20 cellular contexts compared by ENCODE assay signal in genomic region chr3:44419923-44420650, GRCh38. TPM values are rescaled to one million over a fixed set of nuclear protein-coding genes. Genes with fewer than 3 reads are reported as not detected.
DNase-seq lines count a peak whose midpoint lies in the region; ATAC-seq and TF ChIP-seq lines count a peak whose summit lies in the region.
"Had no signal": no experiment of that assay in that cellular context is flagged by ENCODE, and none has a peak within 500 bp of the region (broad histone marks: within the 10 kb centered on the region; RNA-seq: fewer than 3 reads in every experiment).

No MANE protein-coding gene starts in this region.

- no peak overlapping the region for H3K4ac ChIP-seq in neuronal stem cell (ENCODE audit: low read length)

- H3K4me3 ChIP-seq in endodermal cell (ENCODE audit: low read length) (no peak overlapping the region), neuronal stem cell (ENCODE audit: low read length in 2 of 2) (no peak overlapping the region), heart left ventricle (no peak overlapping the region)

- H3K9ac ChIP-seq in endodermal cell (ENCODE audit: extremely low read depth, low read length, poor library complexity, severe bottlenecking) (no peak overlapping the region), neuronal stem cell (ENCODE audit: low read depth, low read length, poor library complexity) (no peak overlapping the region)
- H3K9ac ChIP-seq: SK-N-SH had no signal

- H3K4me1 ChIP-seq in endodermal cell (ENCODE audit: control insufficient read depth, insufficient read depth, low read length) (no peaks in the 10 kb centered on the region), neuronal stem cell (ENCODE audit: control insufficient read depth in 2 of 2, insufficient read depth in 1 of 2, low read depth in 1 of 2, low read length in 2 of 2) (peaks cover 0 to 4% of the 10 kb centered on the region in 2 donors), heart left ventricle (no peaks in the 10 kb centered on the region)

- peaks cover 4% of the 10 kb centered on the region for H3K4me1 Mint-ChIP-seq in endodermal cell

- H2BK120ac ChIP-seq in neuronal stem cell (ENCODE audit: low read depth, low read length), result no peak overlapping the region

- no peak overlapping the region for H3K4me3 Mint-ChIP-seq in endodermal cell
- H3K4me3 Mint-ChIP-seq: IgD-negative memory B cell had no signal

- no peak overlapping the region for H3K27ac ChIP-seq in endodermal cell (ENCODE audit: low read depth, low read length)
- no peak overlapping the region for H3K27ac ChIP-seq in neuronal stem cell (replicated peaks; ENCODE audit: low read length)
- H3K27ac ChIP-seq in heart left ventricle, result no peak overlapping the region
- H3K27ac ChIP-seq: 22Rv1 had no signal

- no peak overlapping the region for H4K91ac ChIP-seq in neuronal stem cell (ENCODE audit: low read depth, low read length, poor library complexity)

- intact Hi-C loops in heart left ventricle (cut with DNase I), result no loop called here

- H3K27me3 ChIP-seq in endodermal cell (ENCODE audit: control insufficient read depth, insufficient read depth, low read length, poor library complexity, severe bottlenecking), result no peaks in the 10 kb centered on the region
- peaks cover 0 to 3% (median 0%) of the 10 kb centered on the region in 3 experiments for H3K27me3 ChIP-seq in neuronal stem cell (ENCODE audit: control insufficient read depth in 3 of 3, insufficient read depth in 3 of 3, low read depth in 1 of 3, low read length in 3 of 3)
- no peaks in the 10 kb centered on the region for H3K27me3 ChIP-seq in heart left ventricle

- peak; percentile 7 for DNase-seq in NCI-H510A treated with DMSO at 0.1 percent for 48 hours (lab: John Stamatoyannopoulos, UW)
- DNase-seq in NCI-H510A (lab: John Stamatoyannopoulos, UW), result no peak
- peak; percentile 24 for DNase-seq in endodermal cell
- DNase-seq in neuronal stem cell (ENCODE audit: low spot score), result no peak
- no peak for DNase-seq in effector CD8-positive, alpha-beta T cell (lab: John Stamatoyannopoulos, UW)
- DNase-seq in NCI-H2227 (lab: John Stamatoyannopoulos, UW; ENCODE audit: unreplicated experiment), result no peak
- no peak for DNase-seq in heart left ventricle
- DNase-seq: ACHN, Calu3, NCI-H1048, NCI-H1417, NCI-H1694, NCI-H2081, NCI-H345, NCI-H524 treated with DMSO at 0.1 percent for 48 hours, NCI-H774, SK-N-SH had no signal

- H3K14ac ChIP-seq in neuronal stem cell (ENCODE audit: low read length), result no peak overlapping the region

- no peaks in the 10 kb centered on the region for H3K9me3 ChIP-seq in endodermal cell (ENCODE audit: control insufficient read depth, low read length)
- H3K9me3 ChIP-seq in neuronal stem cell (replicated peaks in 1 of 2; ENCODE audit: control insufficient read depth in 2 of 2, insufficient read depth in 1 of 2, low read depth in 1 of 2, low read length in 2 of 2), result no peaks in the 10 kb centered on the region
- no peaks in the 10 kb centered on the region for H3K9me3 ChIP-seq in heart left ventricle
- H3K9me3 ChIP-seq: SK-N-SH had no signal

- H3K9me3 Mint-ChIP-seq in endodermal cell, result peaks cover 4% of the 10 kb centered on the region
- H3K9me3 Mint-ChIP-seq: IgD-negative memory B cell had no signal

- WGBS in endodermal cell (ENCODE audit: insufficient coverage in 1 of 2, insufficient read length in 1 of 2), 2 experiments, result 89% methylated on average over 10 to 14 of the region's 14 CpGs
- no CpG with 5 or more reads among the region's 14 CpGs for WGBS in neuronal stem cell (ENCODE audit: extremely low coverage in 2 of 2, insufficient read length in 2 of 2, insufficient replicate concordance in 1 of 2), 2 donors
- WGBS in heart left ventricle, 4 donors, result 84 to 91% (median 89%) methylated on average over 13 to 14 of the region's 14 CpGs

- H3K79me1 ChIP-seq in neuronal stem cell (ENCODE audit: low read depth, low read length), result no peaks in the 10 kb centered on the region

- no peak overlapping the region for H4K8ac ChIP-seq in neuronal stem cell (ENCODE audit: low read depth, low read length)

- no peak overlapping the region for H3K4me2 ChIP-seq in neuronal stem cell (ENCODE audit: insufficient read depth, low read length, poor library complexity, severe bottlenecking)
- H3K4me2 ChIP-seq: SK-N-SH had no signal

- H3K18ac ChIP-seq in neuronal stem cell (ENCODE audit: low read length), result peak overlapping the region; percentile 65

- TF ChIP-seq CTCF in endodermal cell (conservative IDR thresholded peaks at IDR 0.05) (no peak), heart left ventricle (IDR thresholded peaks at IDR 0.05) (no peak)

- no peak overlapping the region for H3K27ac Mint-ChIP-seq in endodermal cell
- H3K27ac Mint-ChIP-seq: IgD-negative memory B cell had no signal

- no peak overlapping the region for H2AFZ ChIP-seq in neuronal stem cell (ENCODE audit: low read length)

- no peak overlapping the region for H2BK15ac ChIP-seq in neuronal stem cell (ENCODE audit: low read length)

- H3K36me3 ChIP-seq in endodermal cell (ENCODE audit: control insufficient read depth, insufficient read depth, low read length) (no peaks in the 10 kb centered on the region), neuronal stem cell (replicated peaks in 1 of 2; ENCODE audit: control insufficient read depth in 2 of 2, insufficient read depth in 2 of 2, low read length in 2 of 2) (no peaks in the 10 kb centered on the region), heart left ventricle (no peaks in the 10 kb centered on the region)

- H3K23ac ChIP-seq in neuronal stem cell (ENCODE audit: low read depth, low read length, poor library complexity), result peak overlapping the region; percentile 66

- H3K36me3 Mint-ChIP-seq in endodermal cell (ENCODE audit: low read depth), result no peaks in the 10 kb centered on the region
- H3K36me3 Mint-ChIP-seq: IgD-negative memory B cell had no signal

- no peaks in the 10 kb centered on the region for H3K27me3 Mint-ChIP-seq in endodermal cell (ENCODE audit: insufficient read depth)

- peak overlapping the region; percentile 6 for H2AK5ac ChIP-seq in neuronal stem cell (ENCODE audit: low read depth, low read length)

- H2BK5ac ChIP-seq in neuronal stem cell (ENCODE audit: low read length), result no peak overlapping the region

- no peak for TF ChIP-seq POLR2A in heart left ventricle (IDR thresholded peaks at IDR 0.05)

- H2BK12ac ChIP-seq in neuronal stem cell (ENCODE audit: low read length), result peak overlapping the region; percentile 86

- ATAC-seq in HG03571 (IDR thresholded peaks at IDR 0.05; ENCODE audit: unreplicated experiment) (no peak), heart left ventricle (no peak)

RNA-seq across cellular contexts. Expression of gene ZNF445, which starts 57.4 kb away (rescaled TPM):
- total RNA-seq in endodermal cell (10 to 100 TPM; 35.4 to 56.9 TPM), heart left ventricle (10 to 100 TPM in 7 of 9 donors, 1 to 10 TPM in 2; 5.7 to 19.9 (median 12.3) TPM)
- polyA plus RNA-seq in endodermal cell (2013, experiment 1 of 2), result 17.5 TPM
- polyA plus RNA-seq in endodermal cell (2013, experiment 2 of 2), result 15.1 TPM
- 11.3 TPM for polyA plus RNA-seq in neuronal stem cell (2013, experiment 1 of 2)
- polyA plus RNA-seq in neuronal stem cell (2013, experiment 2 of 2), result 11.5 TPM
- polyA plus RNA-seq in heart left ventricle, result 1 to 10 TPM; 4.9 to 5.4 TPM

Comparison
In these comparisons a context has a peak if more than half of its experiments do, and no peak if none do; other contexts are left out.
1. DNase-seq: peak in NCI-H510A treated with DMSO at 0.1 percent for 48 hours (single experiment) and endodermal cell (single experiment); none in NCI-H510A (single experiment), neuronal stem cell (single experiment), effector CD8-positive, alpha-beta T cell (single experiment), NCI-H2227 (single experiment) and heart left ventricle (0 of 5).